In the genomic region with DNA sequence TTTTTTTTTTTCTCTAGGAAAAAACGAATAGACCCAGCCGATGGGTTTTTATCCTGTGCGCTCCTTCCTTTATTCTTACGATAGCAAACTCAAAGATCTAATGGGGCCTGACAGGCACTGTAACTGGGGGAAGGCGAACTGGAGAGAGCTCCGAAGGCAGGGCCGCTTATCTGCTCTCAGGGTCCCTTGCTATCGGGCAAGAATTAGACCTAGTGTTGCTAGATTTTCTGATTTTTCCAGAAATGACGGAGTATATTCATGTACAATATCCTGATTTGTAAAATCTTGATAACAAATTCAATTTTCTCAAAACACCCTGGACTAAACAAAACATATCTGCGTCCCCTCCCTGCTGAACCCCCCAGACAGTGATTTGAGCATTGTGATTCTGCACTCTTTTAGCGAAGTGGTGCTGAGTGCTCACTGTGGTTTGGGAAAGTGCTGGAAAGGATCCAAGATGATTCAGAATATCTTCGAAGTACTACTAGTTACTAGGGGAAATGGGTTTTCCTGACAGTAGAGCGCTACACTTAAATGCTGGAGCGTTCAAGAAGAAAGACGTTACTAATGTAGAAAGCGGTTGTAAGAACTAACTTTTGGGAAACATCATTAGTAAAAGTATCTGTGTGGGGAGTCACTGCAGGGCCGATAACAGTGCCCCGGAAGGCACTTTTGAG, we compare ENCODE assay signal across 1 cellular context.
TF ChIP-seq lines count a peak whose summit lies in the region.

No MANE protein-coding gene starts in this region.

TF ChIP-seq in HepG2, 621 proteins besides CTCF, POLR2A, EP300 and RAD21 (continued from another document):
- TF ChIP-seq ZNF512B (CRISPR knock-in tag; IDR thresholded peaks at IDR 0.05; ENCODE audit: borderline replicate concordance) (no peak), ZNF33A (CRISPR knock-in tag; IDR thresholded peaks at IDR 0.05; ENCODE audit: borderline replicate concordance) (peak; percentile 82; the same call in 1 of the 2 replicates), PHF5A (CRISPR knock-in tag; IDR thresholded peaks at IDR 0.05; ENCODE audit: low read depth, unreplicated experiment) (no peak), KDM4B (CRISPR knock-in tag; IDR thresholded peaks at IDR 0.05) (0 out of 2 replicates have a peak, but pooled peaks have one; percentile 12), DDIT3 (CRISPR knock-in tag; IDR thresholded peaks at IDR 0.05) (no peak), CBX2 (IDR thresholded peaks at IDR 0.05; ENCODE audit: low read depth, low read length) (peak; percentile 75; the same call in 1 of the 2 replicates), CBX2 (CRISPR knock-in tag; IDR thresholded peaks at IDR 0.05; ENCODE audit: low read depth) (no peak), JARID2 (CRISPR knock-in tag; IDR thresholded peaks at IDR 0.05; ENCODE audit: insufficient replicate concordance) (no peak), ZNF281 (CRISPR knock-in tag; IDR thresholded peaks at IDR 0.05; ENCODE audit: borderline replicate concordance) (0 out of 2 replicates have a peak, but pooled peaks have one; percentile 14), CCAR2 (optimal IDR thresholded peaks at IDR 0.05; ENCODE audit: low read depth, low read length) (peak; percentile 6), ZNF644 (CRISPR knock-in tag; IDR thresholded peaks at IDR 0.05; ENCODE audit: low read depth) (0 out of 2 replicates have a peak, but pooled peaks have one; percentile 4), ZFP36L2 (CRISPR knock-in tag; IDR thresholded peaks at IDR 0.05) (peak; percentile 11; the same call in 1 of the 2 replicates), SNAI1 (CRISPR knock-in tag; IDR thresholded peaks at IDR 0.05; ENCODE audit: borderline replicate concordance) (peak; percentile 23; the same call in 1 of the 2 replicates), ZNF441 (CRISPR knock-in tag; IDR thresholded peaks at IDR 0.05; ENCODE audit: borderline replicate concordance) (no peak), GABPB1 (CRISPR knock-in tag; IDR thresholded peaks at IDR 0.05) (no peak), ZNF770 (CRISPR knock-in tag; IDR thresholded peaks at IDR 0.05) (no peak), ZNF329 (CRISPR knock-in tag; IDR thresholded peaks at IDR 0.05; ENCODE audit: low read depth) (0 out of 2 replicates have a peak, but pooled peaks have one; percentile 9), ZNF749 (CRISPR knock-in tag; IDR thresholded peaks at IDR 0.05; ENCODE audit: borderline replicate concordance) (0 out of 2 replicates have a peak, but pooled peaks have one; percentile 35)
TF ChIP-seq in HepG2: peak in this region for 15.
